Comparison of ENCODE assay signal across 15 cellular contexts in genomic region chr21:26969971-26970725, GRCh38. TPM values are rescaled to one million over a fixed set of nuclear protein-coding genes. Genes with fewer than 3 reads are reported as not detected.
DNase-seq lines count a peak whose midpoint lies in the region; ATAC-seq lines count a peak whose summit lies in the region.
"Had no signal": no experiment of that assay in that cellular context is flagged by ENCODE, and none has a peak within 500 bp of the region (broad histone marks: within the 10 kb centered on the region; RNA-seq: fewer than 3 reads in every experiment).

No MANE protein-coding gene starts in this region.

- H3K9ac ChIP-seq in GM23248: no peak overlapping the region
- H3K9ac ChIP-seq in trophoblast cell (ENCODE audit: low read length): no peak overlapping the region
- H3K9ac ChIP-seq: BLaER1 treated with 17β-estradiol and CSF1 and Interleukin-3, amounts not matched to agents 10 nM and 100 nM had no signal

- H4K12ac ChIP-seq in trophoblast cell (ENCODE audit: low read depth, low read length): no peak overlapping the region

- H2AFZ ChIP-seq in GM23248: no peak overlapping the region
- no peak overlapping the region for H2AFZ ChIP-seq in trophoblast cell (ENCODE audit: insufficient read depth, low read length, poor library complexity)
- H2AFZ ChIP-seq: GM23338 had no signal

- H3K79me1 ChIP-seq in trophoblast cell (ENCODE audit: low read length): peaks cover 1% of the 10 kb centered on the region

- H3K4me1 ChIP-seq in GM23248 (ENCODE audit: insufficient read depth) (peaks cover 10% of the 10 kb centered on the region), trophoblast cell (ENCODE audit: control insufficient read depth in 1 of 2, insufficient read depth in 2 of 2, low read length in 2 of 2) (peaks cover 9 to 16% of the 10 kb centered on the region in 2 experiments)

- H4K20me1 ChIP-seq in GM23248 (ENCODE audit: insufficient read depth): no peaks in the 10 kb centered on the region
- H4K20me1 ChIP-seq: BLaER1 treated with 17β-estradiol and CSF1 and Interleukin-3, amounts not matched to agents 10 nM and 100 nM had no signal

- no peak overlapping the region for H3K14ac ChIP-seq in trophoblast cell (ENCODE audit: low read length)

- WGBS in GM23248 (ENCODE audit: low coverage in 1 of 2, low lambda C conversion rate in 2 of 2, missing lambda C conversion rate in 2 of 2), 2 experiments: 58 to 68% methylated on average over 6 of the region's 6 CpGs
- WGBS in trophoblast cell (ENCODE audit: extremely low coverage, insufficient coverage, insufficient read length): no CpG with 5 or more reads among the region's 6 CpGs

- no peak overlapping the region for H3K4ac ChIP-seq in trophoblast cell (ENCODE audit: low read depth, low read length)

- H3K4me3 ChIP-seq in GM23248 (no peak overlapping the region), trophoblast cell (ENCODE audit: low read depth, low read length) (no peak overlapping the region)
- H3K4me3 ChIP-seq: BLaER1 treated with 17β-estradiol and CSF1 and Interleukin-3, amounts not matched to agents 10 nM and 100 nM; GM23338 had no signal

- H3F3A ChIP-seq in GM23248 (ENCODE audit: insufficient read depth): peaks cover 12% of the 10 kb centered on the region; the same call in 1 of the 2 replicates

- H3K36me3 ChIP-seq in GM23248 (ENCODE audit: low read depth) (no peaks in the 10 kb centered on the region), trophoblast cell (ENCODE audit: control insufficient read depth in 1 of 2, insufficient read depth in 2 of 2, low read length in 2 of 2) (no peaks in the 10 kb centered on the region)
- H3K36me3 ChIP-seq: BLaER1 treated with 17β-estradiol and CSF1 and Interleukin-3, amounts not matched to agents 10 nM and 100 nM had no signal

- no peak overlapping the region for H2AK5ac ChIP-seq in trophoblast cell (ENCODE audit: low read length)

- no peak overlapping the region for H3K18ac ChIP-seq in trophoblast cell (ENCODE audit: low read length)

- H3K4me2 ChIP-seq in GM23248 (ENCODE audit: unreplicated experiment) (no peak overlapping the region), trophoblast cell (ENCODE audit: low read length) (no peak overlapping the region)
- H3K4me2 ChIP-seq: BLaER1 treated with 17β-estradiol and CSF1 and Interleukin-3, amounts not matched to agents 10 nM and 100 nM; GM23338 had no signal

- H4K91ac ChIP-seq in trophoblast cell (ENCODE audit: low read depth, low read length): no peak overlapping the region

- no peak overlapping the region for H4K8ac ChIP-seq in trophoblast cell (ENCODE audit: low read depth, low read length)

- no peak overlapping the region for H2BK12ac ChIP-seq in trophoblast cell (ENCODE audit: low read length)

- H2BK120ac ChIP-seq in trophoblast cell (ENCODE audit: insufficient read depth, low read length, poor library complexity): no peak overlapping the region

- DNase-seq in GM23248 (peak; percentile 51), RKO (ENCODE audit: low spot score) (peak; percentile 1), trophoblast cell (peak; percentile 1 to 53), medulla oblongata (ENCODE audit: extremely low spot score) (no peak), NCI-H2171 treated with DMSO at 0.1 percent for 48 hours (lab: John Stamatoyannopoulos, UW) (no peak)
- DNase-seq: Calu3; CD8-positive, alpha-beta T cell; DMS79 treated with DMSO at 0.1 percent for 48 hours; EL; HCEC 1CT had no signal

- no peak for ATAC-seq in GM21360 (IDR thresholded peaks at IDR 0.05; ENCODE audit: unreplicated experiment)
- ATAC-seq: CD8-positive, alpha-beta T cell; GM23338 had no signal

- H3K79me2 ChIP-seq in GM23248 (ENCODE audit: insufficient read depth) (no peaks in the 10 kb centered on the region), trophoblast cell (ENCODE audit: control insufficient read depth, insufficient read depth, low read length, poor library complexity) (no peaks in the 10 kb centered on the region)

- no peak overlapping the region for H3K23ac ChIP-seq in trophoblast cell (ENCODE audit: low read length)

- H3K27me3 ChIP-seq in GM23248 (replicated peaks; ENCODE audit: insufficient read depth) (no peaks in the 10 kb centered on the region), trophoblast cell (ENCODE audit: insufficient read depth, low read length) (peaks cover 24% of the 10 kb centered on the region)

- no peaks in the 10 kb centered on the region for H3K9me2 ChIP-seq in GM23248 (ENCODE audit: insufficient read depth)

- no peaks in the 10 kb centered on the region for H3K9me3 ChIP-seq in GM23248 (ENCODE audit: low read depth)
- peaks cover 9% of the 10 kb centered on the region for H3K9me3 ChIP-seq in trophoblast cell (ENCODE audit: insufficient read depth, low read depth, low read length)

- no peak overlapping the region for H2BK5ac ChIP-seq in trophoblast cell (ENCODE audit: low read depth, low read length, poor library complexity)

- in situ Hi-C loops in GM23248 (cut with MboI): no loop called here

- H3K27ac ChIP-seq in GM23248 (no peak overlapping the region), trophoblast cell (ENCODE audit: low read depth, low read length) (no peak overlapping the region)
- H3K27ac ChIP-seq: BLaER1 treated with 17β-estradiol and CSF1 and Interleukin-3, amounts not matched to agents 10 nM and 100 nM had no signal

RNA-seq across cellular contexts. Expression of gene ADAMTS5, which starts 3.3 kb away (rescaled TPM):
- 9.6 and 11.8 TPM in 2 replicates for total RNA-seq in GM23248 (2014; rRNA removed; shearing (Covaris generic))
- 6.5 TPM in 2 replicates for polyA plus RNA-seq in GM23248 (2016; fragmentation: Nextera tagmentation; extraction: Ambion mirVana)
- polyA plus RNA-seq in trophoblast cell (2013): 0.16 and 0.24 TPM in 2 replicates
- total RNA-seq: B cell; Calu3; CD8-positive, alpha-beta T cell had no signal
- polyA plus RNA-seq: IgD-negative memory B cell had no signal

Comparison
In these comparisons a context has a peak if more than half of its experiments do, and no peak if none do; other contexts are left out.
1. DNase-seq: peak in GM23248 (single experiment), RKO (single experiment) and trophoblast cell (2 of 2); none in medulla oblongata (single experiment) and NCI-H2171 treated with DMSO at 0.1 percent for 48 hours (single experiment).